ENCODE assay signal across 8 cellular contexts in genomic region chr11:12043959-12044772, GRCh38. TPM values are rescaled to one million over a fixed set of nuclear protein-coding genes. Genes with fewer than 3 reads are reported as not detected.
A peak's percentile ranks its signal among the peaks of the same experiment; 100 is the strongest.
DNase-seq lines count a peak whose midpoint lies in the region; ATAC-seq and TF ChIP-seq lines count a peak whose summit lies in the region.

No MANE protein-coding gene starts in this region.

- CTCF ChIA-PET in Calu3 (lab: Charles Lee) = interaction anchor here (0.7 to 1.2 kb wide), 14 partner anchors 44 to 245 kb away, joined by 3 to 12 read pairs (median 3); no protein-coding TSS in a partner anchor

- H3K27me3 ChIP-seq in MM.1S (replicated peaks; ENCODE audit: insufficient read depth, low read length) (no peaks in the 10 kb centered on the region), rectal smooth muscle tissue (ENCODE audit: control insufficient read depth, insufficient read depth, low read length) (no peaks in the 10 kb centered on the region)

- H3K27ac ChIP-seq in MM.1S (ENCODE audit: low read length) (no peak overlapping the region), rectal smooth muscle tissue (ENCODE audit: low read depth, low read length) (peak overlapping the region; percentile 68)

- H2AFZ ChIP-seq in MM.1S (ENCODE audit: low read length) = 0 out of 2 replicates have a peak overlapping the region, but pooled peaks have one; percentile 13

- H3K4me2 ChIP-seq in MM.1S (ENCODE audit: low read depth, low read length) = peak overlapping the region; percentile 31; the same call in 1 of the 2 replicates

- ATAC-seq in GM21529 (IDR thresholded peaks at IDR 0.05; ENCODE audit: unreplicated experiment) (peak; percentile 77), left ventricle myocardium superior (peak; percentile 86), HG03520 (IDR thresholded peaks at IDR 0.05; ENCODE audit: unreplicated experiment) (no peak)

- H3F3A ChIP-seq in MM.1S (ENCODE audit: insufficient read depth, low read length) = no peaks in the 10 kb centered on the region

- peaks cover 45% of the 10 kb centered on the region for H3K4me1 Mint-ChIP-seq in Calu3 (ENCODE audit: low read depth, unreplicated experiment)

- H3K79me2 ChIP-seq in MM.1S (ENCODE audit: low read length) = no peaks in the 10 kb centered on the region

- DNase-seq in Calu3 (peak; percentile 80), MM.1S (peak; percentile 58), SW480 (ENCODE audit: low spot score) (peak; percentile 99), anterior cingulate cortex (lab: John Stamatoyannopoulos, UW) (peak in 55 of 58 donors; percentile 20 to 82 (median 60)), left ventricle myocardium superior (peak; percentile 86)

- no peak overlapping the region for H3K4me3 ChIP-seq in MM.1S (ENCODE audit: low read length)
- H3K4me3 ChIP-seq in rectal smooth muscle tissue (ENCODE audit: low read length) = no peak overlapping the region

- peaks cover 17% of the 10 kb centered on the region for H3K36me3 Mint-ChIP-seq in Calu3 (ENCODE audit: insufficient read depth, unreplicated experiment)

- no peaks in the 10 kb centered on the region for H3K27me3 Mint-ChIP-seq in Calu3 (ENCODE audit: unreplicated experiment)

- no peaks in the 10 kb centered on the region for H4K20me1 ChIP-seq in MM.1S (ENCODE audit: insufficient read depth, low read length)

- H3K4me1 ChIP-seq in MM.1S (ENCODE audit: low read length) = no peaks in the 10 kb centered on the region
- peaks cover 13% of the 10 kb centered on the region for H3K4me1 ChIP-seq in rectal smooth muscle tissue (ENCODE audit: control insufficient read depth, insufficient read depth, low read length)

- H3K9me3 Mint-ChIP-seq in Calu3 (ENCODE audit: low read depth, unreplicated experiment) = peaks cover 10% of the 10 kb centered on the region

- peak overlapping the region; percentile 97 for H3K27ac Mint-ChIP-seq in Calu3 (ENCODE audit: unreplicated experiment)

- BruUV-seq in Calu3 (replicated peaks; lab: Mats Ljungman, UMichigan) = no TSS peak

- H3K9me2 ChIP-seq in MM.1S (replicated peaks; ENCODE audit: insufficient read depth, low read length) = no peaks in the 10 kb centered on the region

- H3K9ac ChIP-seq in MM.1S (ENCODE audit: low read length) (no peak overlapping the region), rectal smooth muscle tissue (ENCODE audit: low read length) (no peak overlapping the region)

- intact Hi-C loops in Calu3 (cut with micrococcal nuclease; ENCODE audit: unreplicated experiment) = loop anchor here (1.0 to 5.0 kb wide), 3 partner anchors 52 to 245 kb away; no protein-coding TSS in a partner anchor
- intact Hi-C loops in left ventricle myocardium superior (cut with micrococcal nuclease) = loop anchor here (2.0 to 5.0 kb wide), 2 partner anchors 112 to 245 kb away; no protein-coding TSS in a partner anchor

- H3K36me3 ChIP-seq in MM.1S (replicated peaks; ENCODE audit: insufficient read depth, low read length) (no peaks in the 10 kb centered on the region), rectal smooth muscle tissue (ENCODE audit: control insufficient read depth, insufficient read depth, low read length) (no peaks in the 10 kb centered on the region)

- H3K4me3 Mint-ChIP-seq in Calu3 (ENCODE audit: low read depth, unreplicated experiment) = peak overlapping the region; percentile 60

- TF ChIP-seq CTCF in Calu3 (IDR thresholded peaks at IDR 0.05; ENCODE audit: unreplicated experiment) (peak; percentile 88), MM.1S (IDR thresholded peaks at IDR 0.05; ENCODE audit: low read length) (peak; percentile 92)

- no peaks in the 10 kb centered on the region for H3K9me3 ChIP-seq in MM.1S (replicated peaks; ENCODE audit: insufficient read depth, low read length)

RNA-seq across cellular contexts. Expression of gene DKK3, which starts 35.7 kb away (rescaled TPM):
- total RNA-seq in Calu3 (2022) = 11.9 and 14.6 TPM in 2 replicates
- 657 TPM for total RNA-seq in left ventricle myocardium superior

Comparison
In these comparisons a context has a peak if more than half of its experiments do, and no peak if none do; other contexts are left out.
1. RNA of gene DKK3, which starts 35.7 kb away (total RNA-seq): 657 TPM in left ventricle myocardium superior (single experiment); 11.9 to 14.6 TPM in Calu3; every median in the first group is over 10 times any median in the second.
2. Peak in every context shown above with its lines, with median percentiles within 50 percentile points of each other: DNase-seq.